In genomic region chr6:89566011-89566775, GRCh38 we compare ENCODE assay signal across 15 cellular contexts.
"Had no signal": no experiment of that assay in that cellular context is flagged by ENCODE, and none has a peak within 500 bp of the region (broad histone marks: within the 10 kb centered on the region; RNA-seq: fewer than 3 reads in every experiment).

No MANE protein-coding gene starts in this region.

- H3K4me3 Mint-ChIP-seq: memory B cell; natural killer cell treated with Interleukin-12 subunit alpha and Interleukin-12 subunit beta and Interleukin-15 and Interleukin-18, amount 100 ng/mL, for 72 hours; T-cell; WTC11 had no signal

- H3K4me1 Mint-ChIP-seq: memory B cell, T-cell had no signal

- DNase-seq: activated CD4-positive, alpha-beta T cell treated with anti-CD3 and anti-CD28 coated beads, Interleukin-2, amount 50 U/mL, for 1 hour; activated effector memory CD4-positive, alpha-beta T cell treated with anti-CD3 and anti-CD28 coated beads, Interleukin-2, amount 50 U/mL, for 16 hours; activated T-cell treated with anti-CD3 and anti-CD28 coated beads, Interleukin-2, amount 50 U/mL, for 1 hour; amniotic stem cell; left ventricle myocardium inferior; pancreas; stimulated activated CD4-positive, alpha-beta T cell treated with anti-CD3 and anti-CD28 coated beads, Interleukin-4, amount 100 ng/mL, for 1 hour; stimulated activated CD8-positive, alpha-beta memory T cell treated with anti-CD3 and anti-CD28 coated beads, Interleukin-4, amount 100 ng/mL, for 48 hours; stimulated activated naive CD8-positive, alpha-beta T cell treated with anti-CD3 and anti-CD28 coated beads, Interleukin-15, Interleukin-2, amounts not matched to agents 100 U/mL and 50 U/mL, for 24 hours; T-cell; uterus had no signal

- H3K36me3 Mint-ChIP-seq: activated naive CD4-positive, alpha-beta T cell treated with anti-CD3 and anti-CD28 coated beads, Interleukin-2, amount 50 U/mL, for 72 hours; natural killer cell treated with Interleukin-12 subunit alpha and Interleukin-12 subunit beta and Interleukin-15 and Interleukin-18, amount 100 ng/mL, for 72 hours; WTC11 had no signal

- H3K9me3 Mint-ChIP-seq: activated naive CD4-positive, alpha-beta T cell treated with anti-CD3 and anti-CD28 coated beads, Interleukin-2, amount 50 U/mL, for 72 hours; natural killer cell treated with Interleukin-12 subunit alpha and Interleukin-12 subunit beta and Interleukin-15 and Interleukin-18, amount 100 ng/mL, for 72 hours; T-cell; WTC11 had no signal

- ATAC-seq: activated naive CD4-positive, alpha-beta T cell treated with anti-CD3 and anti-CD28 coated beads, Interleukin-2, amount 50 U/mL, for 72 hours; natural killer cell treated with Interleukin-12 subunit alpha and Interleukin-12 subunit beta and Interleukin-15 and Interleukin-18, amount 100 ng/mL, for 72 hours; pancreas; stimulated activated naive CD8-positive, alpha-beta T cell treated with anti-CD3 and anti-CD28 coated beads, Interleukin-15, Interleukin-2, amounts not matched to agents 100 U/mL and 50 U/mL, for 24 hours; T-cell; WTC11 had no signal

- H3K27ac Mint-ChIP-seq: activated naive CD4-positive, alpha-beta T cell treated with anti-CD3 and anti-CD28 coated beads, Interleukin-2, amount 50 U/mL, for 72 hours; memory B cell; natural killer cell treated with Interleukin-12 subunit alpha and Interleukin-12 subunit beta and Interleukin-15 and Interleukin-18, amount 100 ng/mL, for 72 hours; T-cell; WTC11 had no signal

- H3K27me3 Mint-ChIP-seq: memory B cell, T-cell had no signal
